In the genomic region with DNA sequence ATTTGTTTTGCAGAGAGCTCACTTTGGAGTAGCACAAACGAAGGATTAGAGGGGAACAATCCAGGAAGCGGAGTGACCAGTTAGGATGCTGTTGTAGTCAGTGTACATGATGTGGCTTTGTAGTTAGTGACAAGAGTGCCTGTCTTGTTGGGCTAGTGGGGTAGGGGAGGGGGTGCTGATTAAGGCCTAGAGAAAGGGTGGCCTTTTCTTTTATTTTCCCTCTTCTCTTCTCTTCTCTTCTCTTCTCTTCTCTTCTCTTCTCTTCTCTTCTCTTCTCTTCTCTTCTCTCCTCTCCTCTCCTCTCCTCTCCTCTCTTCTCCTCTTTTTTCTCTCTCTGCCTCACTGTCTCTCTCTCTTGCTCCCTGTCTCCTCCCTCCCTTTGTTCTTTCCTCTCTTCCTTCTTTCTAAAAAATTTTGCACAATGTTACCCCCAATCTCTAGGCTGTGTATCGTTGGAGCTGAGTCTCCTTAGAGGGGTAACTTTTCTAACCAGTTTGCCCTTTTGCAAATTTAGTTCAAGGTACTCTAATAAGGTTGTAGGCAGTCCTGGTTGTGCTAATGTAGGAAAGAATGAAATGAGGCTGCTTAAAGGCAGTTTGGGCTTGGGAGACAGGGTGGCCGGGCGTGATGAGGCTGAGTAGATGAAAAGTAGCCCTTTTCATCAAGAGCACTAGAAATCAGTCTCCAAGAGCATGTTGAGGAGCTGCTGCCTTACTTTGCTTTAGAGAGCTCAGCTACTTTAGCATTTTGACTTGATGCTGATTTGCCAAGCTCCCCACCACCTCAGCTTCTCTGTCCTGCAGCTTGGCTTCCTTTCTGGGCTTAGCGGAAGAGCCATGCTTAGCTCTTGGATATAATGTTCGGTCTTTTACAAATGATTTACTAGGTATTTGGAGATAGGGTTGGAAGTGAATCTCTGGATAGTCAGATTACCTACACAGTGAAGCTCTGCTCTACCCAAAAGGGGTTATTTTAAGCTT, we compare ENCODE assay signal across 17 cellular contexts. TPM values are rescaled to one million over a fixed set of nuclear protein-coding genes. Genes with fewer than 3 reads are reported as not detected.
DNase-seq lines count a peak whose midpoint lies in the region; ATAC-seq, FAIRE-seq and TF ChIP-seq lines count a peak whose summit lies in the region.
"Had no signal": no experiment of that assay in that cellular context is flagged by ENCODE, and none has a peak within 500 bp of the region (broad histone marks: within the 10 kb centered on the region; RNA-seq: fewer than 3 reads in every experiment).

No MANE protein-coding gene starts in this region.

- no peak overlapping the region for H3K9ac ChIP-seq in neural progenitor cell

- no peaks in the 10 kb centered on the region for H3K4me1 Mint-ChIP-seq in neural progenitor cell
- H3K4me1 Mint-ChIP-seq: CD4-positive, alpha-beta memory T cell had no signal

- H3K4me3 Mint-ChIP-seq in neural progenitor cell = no peak overlapping the region
- H3K4me3 Mint-ChIP-seq: CD4-positive, alpha-beta memory T cell had no signal

- peaks cover 6% of the 10 kb centered on the region for H3K27me3 Mint-ChIP-seq in neural progenitor cell (ENCODE audit: insufficient read depth, low read depth)

- H3K4me2 ChIP-seq in neural progenitor cell = no peak overlapping the region

- peak overlapping the region; percentile 26 for H2AFZ ChIP-seq in neural progenitor cell (replicated peaks)

- H3K4me3 ChIP-seq in bronchial epithelial cell (ENCODE audit: low read depth, low read length) (no peak overlapping the region), neural progenitor cell (no peak overlapping the region)

- no peak for TF ChIP-seq CTCF in D721Med (IDR thresholded peaks at IDR 0.05; ENCODE audit: insufficient read depth, missing control alignments)
- no peak for TF ChIP-seq CTCF in bronchial epithelial cell (IDR thresholded peaks at IDR 0.05; ENCODE audit: insufficient read depth, low read length, severe bottlenecking)
- TF ChIP-seq CTCF in neural progenitor cell (IDR thresholded peaks at IDR 0.05) = no peak

- ATAC-seq in GM18861 (IDR thresholded peaks at IDR 0.05; ENCODE audit: unreplicated experiment) = no peak

- H4K20me1 ChIP-seq in neural progenitor cell (ENCODE audit: low read depth) = no peaks in the 10 kb centered on the region

- no peaks in the 10 kb centered on the region for H3K4me1 ChIP-seq in neural progenitor cell

- H3K36me3 ChIP-seq in bronchial epithelial cell (ENCODE audit: control insufficient read depth, insufficient read depth, low read length) (no peaks in the 10 kb centered on the region), neural progenitor cell (no peaks in the 10 kb centered on the region)

- peaks cover 2% of the 10 kb centered on the region for H3F3A ChIP-seq in neural progenitor cell (ENCODE audit: low read depth)

- H3K27ac ChIP-seq in neural progenitor cell = no peak overlapping the region

- no peaks in the 10 kb centered on the region for H3K36me3 Mint-ChIP-seq in neural progenitor cell
- H3K36me3 Mint-ChIP-seq: CD4-positive, alpha-beta memory T cell had no signal

- no peaks in the 10 kb centered on the region for H3K9me3 ChIP-seq in neural progenitor cell (ENCODE audit: low read depth)

- H3K9me3 Mint-ChIP-seq in neural progenitor cell = no peaks in the 10 kb centered on the region

- H3K79me2 ChIP-seq in neural progenitor cell (ENCODE audit: low read depth) = no peaks in the 10 kb centered on the region

- DNase-seq in D721Med (ENCODE audit: insufficient read length, low spot score) = no peak
- peak; percentile 74 for DNase-seq in G401 (ENCODE audit: low spot score)
- DNase-seq in bronchial epithelial cell (ENCODE audit: low read depth) = no peak
- DNase-seq in neural progenitor cell (ENCODE audit: low spot score) = no peak
- no peak for DNase-seq in NK-92 treated with Interleukin-12 subunit alpha and Interleukin-12 subunit beta, amount 100 ng/mL, for 24 hours (lab: John Stamatoyannopoulos, UW)
- DNase-seq: Calu3; CD4-positive, alpha-beta memory T cell; COR-L47; DMS153; DMS79 treated with DMSO at 0.1 percent for 48 hours; H7; HCEC 1CT had no signal

- H3K27ac Mint-ChIP-seq in neural progenitor cell = no peak overlapping the region
- H3K27ac Mint-ChIP-seq: CD4-positive, alpha-beta memory T cell had no signal

- peak; percentile 32 for FAIRE-seq in D721Med (lab: Jason Lieb, UNC)
- peak; percentile 32 for FAIRE-seq in bronchial epithelial cell (lab: Jason Lieb, UNC)
- FAIRE-seq: GM12892, GM19239, H1 had no signal

- no peaks in the 10 kb centered on the region for H3K27me3 ChIP-seq in bronchial epithelial cell (ENCODE audit: control insufficient read depth, insufficient read depth, low read length)
- peaks cover 4% of the 10 kb centered on the region for H3K27me3 ChIP-seq in neural progenitor cell

- in situ Hi-C loops in G401 (cut with HindIII; ENCODE audit: low sequenced_read_pairs) = no loop called here

RNA-seq across cellular contexts. Expression of a gene that starts 58.6 kb away (rescaled TPM):
- total RNA-seq in G401 (2014; rRNA removed; shearing (Covaris generic)) = not detected in 2 replicates
- total RNA-seq in bronchial epithelial cell = 0.26 and 0.38 TPM in 2 replicates
- total RNA-seq in neural progenitor cell (ENCODE audit: low replicate concordance) = 0.02 and 0.19 TPM in 2 replicates
- total RNA-seq: A172 had no signal
